ENCODE assay signal across 15 cellular contexts in genomic region chr7:100152404-100152803, GRCh38. TPM values are rescaled to one million over a fixed set of nuclear protein-coding genes. Genes with fewer than 3 reads are reported as not detected.
DNase-seq lines count a peak whose midpoint lies in the region; ATAC-seq, FAIRE-seq and TF ChIP-seq lines count a peak whose summit lies in the region.
"Had no signal": no experiment of that assay in that cellular context is flagged by ENCODE, and none has a peak within 500 bp of the region (broad histone marks: within the 10 kb centered on the region; RNA-seq: fewer than 3 reads in every experiment).

No MANE protein-coding gene starts in this region.

- H3K27me3 Mint-ChIP-seq in CD8-positive, alpha-beta T cell (ENCODE audit: low read depth): no peaks in the 10 kb centered on the region
- no peaks in the 10 kb centered on the region for H3K27me3 Mint-ChIP-seq in activated B cell treated with CpG ODN at 0.5 μM for 24 hours
- no peaks in the 10 kb centered on the region for H3K27me3 Mint-ChIP-seq in naive thymus-derived CD8-positive, alpha-beta T cell

- H3K4me1 Mint-ChIP-seq in CD8-positive, alpha-beta T cell (ENCODE audit: low read depth): peaks cover 65% of the 10 kb centered on the region
- H3K4me1 Mint-ChIP-seq in activated B cell treated with CpG ODN at 0.5 μM for 24 hours: peaks cover 71% of the 10 kb centered on the region
- H3K4me1 Mint-ChIP-seq in naive thymus-derived CD8-positive, alpha-beta T cell: peaks cover 27 to 75% (median 61%) of the 10 kb centered on the region in 4 donors

- H3K27ac ChIP-seq in CD8-positive, alpha-beta T cell (ENCODE audit: low read depth, low read length): no peak overlapping the region
- H3K27ac ChIP-seq in right cardiac atrium (ENCODE audit: low read length): no peak overlapping the region

- peaks cover 3% of the 10 kb centered on the region; the same call in 1 of the 2 replicates for H3F3A ChIP-seq in Loucy (ENCODE audit: low read depth)

- POLR2A ChIA-PET in CD8-positive, alpha-beta T cell (lab: Charles Lee): no interaction called here
- POLR2A ChIA-PET in activated B cell treated with CpG ODN at 0.5 μM for 24 hours (lab: Charles Lee): interaction anchor here (0.7 kb wide), 2 partner anchors 50 to 52 kb away, joined by 3 to 7 read pairs; no protein-coding TSS in a partner anchor
- POLR2A ChIA-PET in naive thymus-derived CD8-positive, alpha-beta T cell (lab: Charles Lee): interaction anchor here (0.7 to 17.8 kb wide), 5 partner anchors 10 to 601 kb away, joined by 3 to 358 read pairs (median 6); partner anchors contain the start of genes FAM200A, GAL3ST4, GPC2 and STAG3

- no peaks in the 10 kb centered on the region for H3K9me3 Mint-ChIP-seq in CD8-positive, alpha-beta T cell
- no peaks in the 10 kb centered on the region for H3K9me3 Mint-ChIP-seq in activated B cell treated with CpG ODN at 0.5 μM for 24 hours
- no peaks in the 10 kb centered on the region for H3K9me3 Mint-ChIP-seq in naive thymus-derived CD8-positive, alpha-beta T cell
- H3K9me3 Mint-ChIP-seq: endodermal cell had no signal

- intact Hi-C loops in CD8-positive, alpha-beta T cell (cut with DNase I, micrococcal nuclease): no loop called here
- intact Hi-C loops in activated B cell treated with CpG ODN at 0.5 μM for 24 hours (cut with micrococcal nuclease) (no loop called here), right cardiac atrium (cut with DNase I) (no loop called here)

- peaks cover 8% of the 10 kb centered on the region for H4K20me1 ChIP-seq in Loucy (ENCODE audit: insufficient read depth, low read length, poor library complexity, severe bottlenecking)

- peak overlapping the region; percentile 21 for H3K4me2 ChIP-seq in Loucy (ENCODE audit: low read depth, low read length, poor library complexity, severe bottlenecking)

- ATAC-seq in CD8-positive, alpha-beta T cell: no peak
- ATAC-seq in activated B cell treated with CpG ODN at 0.5 μM for 24 hours (ENCODE audit: low read depth) (no peak), GM18517 (IDR thresholded peaks at IDR 0.05; ENCODE audit: unreplicated experiment) (no peak), right cardiac atrium (no peak)
- ATAC-seq in naive thymus-derived CD8-positive, alpha-beta T cell: no peak
- ATAC-seq: PC-3 had no signal

- TF ChIP-seq CTCF in CD8-positive, alpha-beta T cell (IDR thresholded peaks at IDR 0.05): no peak
- TF ChIP-seq CTCF in Loucy (conservative IDR thresholded peaks at IDR 0.05; ENCODE audit: low read length): no peak
- no peak for TF ChIP-seq CTCF in activated B cell treated with CpG ODN at 0.5 μM for 24 hours (IDR thresholded peaks at IDR 0.05)

- H3K4me1 ChIP-seq in CD8-positive, alpha-beta T cell (ENCODE audit: insufficient read depth, low read length): peaks cover 44% of the 10 kb centered on the region
- H3K4me1 ChIP-seq in Loucy (ENCODE audit: insufficient read depth, low read length, poor library complexity, severe bottlenecking) (peaks cover 28% of the 10 kb centered on the region), right cardiac atrium (ENCODE audit: control insufficient read depth, insufficient read depth, low read length) (no peaks in the 10 kb centered on the region)

- H3K9me2 ChIP-seq in Loucy (replicated peaks; ENCODE audit: low read depth, low read length): no peaks in the 10 kb centered on the region

- H3K9ac ChIP-seq in Loucy (ENCODE audit: low read depth, low read length, poor library complexity, severe bottlenecking): no peak overlapping the region

- no peak for FAIRE-seq in HTR-8/SVneo (lab: Jason Lieb, UNC)

- H3K27ac Mint-ChIP-seq in CD8-positive, alpha-beta T cell: peak overlapping the region; percentile 87
- H3K27ac Mint-ChIP-seq in activated B cell treated with CpG ODN at 0.5 μM for 24 hours: peak overlapping the region; percentile 72
- H3K27ac Mint-ChIP-seq in naive thymus-derived CD8-positive, alpha-beta T cell: peak overlapping the region; percentile 48 to 91 (median 85)
- H3K27ac Mint-ChIP-seq: endodermal cell had no signal

- no peak overlapping the region for H2AFZ ChIP-seq in Loucy (ENCODE audit: low read length)

- no peaks in the 10 kb centered on the region for H3K27me3 ChIP-seq in CD8-positive, alpha-beta T cell (ENCODE audit: insufficient read depth, low read length)
- H3K27me3 ChIP-seq in Loucy (ENCODE audit: insufficient read depth, low read length, poor library complexity, severe bottlenecking) (no peaks in the 10 kb centered on the region), right cardiac atrium (ENCODE audit: control insufficient read depth, insufficient read depth) (no peaks in the 10 kb centered on the region)
- H3K27me3 ChIP-seq: upper lobe of left lung had no signal

- H3K36me3 ChIP-seq in CD8-positive, alpha-beta T cell (ENCODE audit: insufficient read depth, low read length): peaks cover 13% of the 10 kb centered on the region
- peaks cover 9% of the 10 kb centered on the region; the same call in 1 of the 2 replicates for H3K36me3 ChIP-seq in Loucy (ENCODE audit: insufficient read depth, low read length)

- no peak overlapping the region for H3K4me3 ChIP-seq in CD8-positive, alpha-beta T cell (ENCODE audit: low read depth, low read length)
- H3K4me3 ChIP-seq in Loucy (ENCODE audit: low read length, poor library complexity, severe bottlenecking) (no peak overlapping the region), right cardiac atrium (ENCODE audit: low read length) (no peak overlapping the region)
- H3K4me3 ChIP-seq: upper lobe of left lung had no signal

- no peaks in the 10 kb centered on the region for H3K9me3 ChIP-seq in CD8-positive, alpha-beta T cell (ENCODE audit: low read length)
- H3K9me3 ChIP-seq in Loucy (ENCODE audit: insufficient read depth, low read depth, low read length) (no peaks in the 10 kb centered on the region), right cardiac atrium (ENCODE audit: control insufficient read depth, low read length) (no peaks in the 10 kb centered on the region)
- H3K9me3 ChIP-seq: upper lobe of left lung had no signal

- H3K36me3 Mint-ChIP-seq in CD8-positive, alpha-beta T cell: peaks cover 56% of the 10 kb centered on the region
- peaks cover 59% of the 10 kb centered on the region for H3K36me3 Mint-ChIP-seq in activated B cell treated with CpG ODN at 0.5 μM for 24 hours (ENCODE audit: low read depth)
- H3K36me3 Mint-ChIP-seq in naive thymus-derived CD8-positive, alpha-beta T cell: peaks cover 0 to 60% (median 9%) of the 10 kb centered on the region in 3 donors

- CTCF ChIA-PET in CD8-positive, alpha-beta T cell (lab: Charles Lee): interaction anchor here (0.7 kb wide), 2 partner anchors 20 to 103 kb away, joined by 3 to 4 read pairs; no protein-coding TSS in a partner anchor
- CTCF ChIA-PET in activated B cell treated with CpG ODN at 0.5 μM for 24 hours (lab: Charles Lee): interaction anchor here (1.0 kb wide), 1 partner anchor 193 kb away, joined by 3 read pairs; no protein-coding TSS in a partner anchor

- no peak overlapping the region for H3K4me3 Mint-ChIP-seq in CD8-positive, alpha-beta T cell
- H3K4me3 Mint-ChIP-seq in activated B cell treated with CpG ODN at 0.5 μM for 24 hours: peak overlapping the region; percentile 5
- H3K4me3 Mint-ChIP-seq in naive thymus-derived CD8-positive, alpha-beta T cell: peak overlapping the region in 5 of 10 donors; percentile 28 to 66 (median 51)
- H3K4me3 Mint-ChIP-seq: endodermal cell had no signal

- peaks cover 37% of the 10 kb centered on the region for H3K79me2 ChIP-seq in Loucy (ENCODE audit: insufficient read depth, low read length)

- no peak for DNase-seq in CD8-positive, alpha-beta T cell
- DNase-seq in activated B cell treated with CpG ODN at 0.5 μM for 24 hours: no peak
- no peak for DNase-seq in naive thymus-derived CD8-positive, alpha-beta T cell
- DNase-seq in HTR-8/SVneo (ENCODE audit: insufficient read length, low spot score): no peak
- DNase-seq in right cardiac atrium: no peak
- DNase-seq: activated CD4-positive, alpha-beta T cell treated with anti-CD3 and anti-CD28 coated beads for 1 hour; amniotic stem cell; endodermal cell; head of caudate nucleus; NCI-H1417; PC-3; retina had no signal

RNA-seq across cellular contexts. Expression of gene LAMTOR4, which starts 3.7 kb away (rescaled TPM):
- total RNA-seq in CD8-positive, alpha-beta T cell: 10 to 100 TPM; 68.4 to 83.1 TPM
- total RNA-seq in activated B cell treated with CpG ODN at 0.5 μM for 24 hours (151 and 161 TPM in 2 replicates), right cardiac atrium (100 to 1,000 TPM in 2 of 4 donors, 10 to 100 TPM in 2; 88.7 to 118 (median 108) TPM)
- 100 to 1,000 TPM; 170 to 206 TPM for total RNA-seq in naive thymus-derived CD8-positive, alpha-beta T cell
- 100 to 1,000 TPM; 403 to 435 (median 430) TPM for polyA plus RNA-seq in naive thymus-derived CD8-positive, alpha-beta T cell
- 193 TPM for polyA plus RNA-seq in right cardiac atrium

RNA-seq across cellular contexts. Expression of gene TRAPPC14, which starts 6.1 kb away (rescaled TPM):
- 10 to 100 TPM; 40.6 to 47.1 TPM for total RNA-seq in CD8-positive, alpha-beta T cell
- total RNA-seq in activated B cell treated with CpG ODN at 0.5 μM for 24 hours: 55.7 and 65.3 TPM in 2 replicates
- 100 to 1,000 TPM; 103 to 109 TPM for total RNA-seq in naive thymus-derived CD8-positive, alpha-beta T cell
- 1 to 10 TPM; 2.1 to 4.5 (median 2.4) TPM for polyA plus RNA-seq in naive thymus-derived CD8-positive, alpha-beta T cell
- 10 to 100 TPM in 2 of 4 donors, 1 to 10 TPM in 2; 7.2 to 11.5 (median 9.7) TPM for total RNA-seq in right cardiac atrium
- 7.7 TPM for polyA plus RNA-seq in right cardiac atrium

RNA-seq across cellular contexts. Expression of gene GAL3ST4, which starts 16.0 kb away (rescaled TPM):
- 10 to 100 TPM; 10.2 to 11.5 TPM for total RNA-seq in CD8-positive, alpha-beta T cell
- total RNA-seq in activated B cell treated with CpG ODN at 0.5 μM for 24 hours: 0.10 and 1.2 TPM in 2 replicates
- 10 to 100 TPM; 37.0 to 39.1 TPM for total RNA-seq in naive thymus-derived CD8-positive, alpha-beta T cell
- 1 to 10 TPM; 4.0 to 6.5 (median 5.4) TPM for polyA plus RNA-seq in naive thymus-derived CD8-positive, alpha-beta T cell
- total RNA-seq in right cardiac atrium: 1 to 10 TPM; 2.0 to 3.5 (median 2.3) TPM
- polyA plus RNA-seq in right cardiac atrium: 1.7 TPM

RNA-seq across cellular contexts. Expression of gene GPC2, which starts 24.8 kb away (rescaled TPM):
- 10 to 100 TPM; 10.5 to 13.3 TPM for total RNA-seq in CD8-positive, alpha-beta T cell
- total RNA-seq in activated B cell treated with CpG ODN at 0.5 μM for 24 hours (5.0 and 5.1 TPM in 2 replicates), right cardiac atrium (under 1 TPM; 0.09 to 0.78 (median 0.29) TPM)
- 10 to 100 TPM; 39.0 to 40.1 TPM for total RNA-seq in naive thymus-derived CD8-positive, alpha-beta T cell
- polyA plus RNA-seq in naive thymus-derived CD8-positive, alpha-beta T cell: 1 to 10 TPM in 1 of 3 donors, under 1 TPM in 2; 0.09 to 1.1 (median 0.42) TPM
- polyA plus RNA-seq in right cardiac atrium: 0.38 TPM

RNA-seq across cellular contexts. Expression of gene STAG3, which starts 25.3 kb away (rescaled TPM):
- total RNA-seq in CD8-positive, alpha-beta T cell: 1 to 10 TPM; 6.3 to 6.6 TPM
- 41.3 and 42.4 TPM in 2 replicates for total RNA-seq in activated B cell treated with CpG ODN at 0.5 μM for 24 hours
- 10 to 100 TPM; 12.0 to 12.1 TPM for total RNA-seq in naive thymus-derived CD8-positive, alpha-beta T cell
- 1 to 10 TPM; 6.0 to 8.6 (median 6.9) TPM for polyA plus RNA-seq in naive thymus-derived CD8-positive, alpha-beta T cell
- total RNA-seq in right cardiac atrium: 1 to 10 TPM in 1 of 4 donors, under 1 TPM in 2, not detected in 1; 0.64 to 1.1 (median 0.91) TPM
- 0.41 TPM for polyA plus RNA-seq in right cardiac atrium
